ENCODE assay signal across 27 cellular contexts in the genomic region with DNA sequence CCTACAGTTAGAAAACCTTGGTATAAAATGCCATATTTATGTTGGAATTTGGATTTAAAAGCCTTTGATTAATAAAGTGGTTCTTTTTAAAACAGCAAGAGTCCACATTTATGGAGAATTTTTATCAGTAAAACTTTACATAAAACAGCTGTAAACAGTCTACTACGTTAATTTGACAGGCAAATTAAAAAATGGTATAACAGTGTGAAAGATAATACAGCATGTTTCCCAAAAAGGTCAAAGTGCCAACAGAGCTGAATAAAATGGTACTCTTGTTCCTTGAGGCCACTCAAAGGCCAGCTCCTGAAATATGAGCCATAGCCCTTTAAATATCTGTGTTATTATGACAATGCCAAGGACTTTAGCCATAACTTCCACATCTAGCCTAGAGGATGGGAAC.
"Had no signal": no experiment of that assay in that cellular context is flagged by ENCODE, and none has a peak within 500 bp of the region (broad histone marks: within the 10 kb centered on the region; RNA-seq: fewer than 3 reads in every experiment).

No MANE protein-coding gene starts in this region.

- H3K4me1 ChIP-seq: adrenal gland, ascending aorta, lower lobe of right lung, pancreas, thyroid gland, upper lobe of right lung had no signal

- H3K36me3 ChIP-seq: adrenal gland, ascending aorta, brain microvascular endothelial cell, heart right ventricle, lower lobe of right lung, pancreas, thyroid gland, upper lobe of right lung, WERI-Rb-1 had no signal

- H3K27ac ChIP-seq: adrenal gland, brain microvascular endothelial cell, dorsolateral prefrontal cortex, heart right ventricle, lower lobe of right lung, pancreas, psoas muscle, thyroid gland, upper lobe of right lung, WERI-Rb-1 had no signal

- H3K9me3 ChIP-seq: adrenal gland, ascending aorta, heart right ventricle, lower lobe of right lung, mucosa of descending colon, pancreas, psoas muscle, thyroid gland, upper lobe of right lung had no signal

- H3K4me3 ChIP-seq: adrenal gland, ascending aorta, dorsolateral prefrontal cortex, heart right ventricle, lower lobe of right lung, mucosa of descending colon, pancreas, psoas muscle, thyroid gland, upper lobe of right lung had no signal

- H3K27me3 ChIP-seq: adrenal gland, ascending aorta, brain microvascular endothelial cell, dorsolateral prefrontal cortex, heart right ventricle, pancreas, thyroid gland, upper lobe of right lung had no signal

- DNase-seq: activated CD4-positive, alpha-beta T cell treated with anti-CD3 and anti-CD28 coated beads, Interleukin-2, amount 10 ng/mL, durations not matched to agents 7 days and 5 days; activated CD4-positive, CD25-positive, alpha-beta regulatory T cell treated with anti-CD3 and anti-CD28 coated beads, Interleukin-2, amount 50 U/mL, for 72 hours; activated CD8-positive, alpha-beta memory T cell treated with anti-CD3 and anti-CD28 coated beads, Interleukin-2, amount 10 ng/mL, durations not matched to agents 7 days and 5 days; activated CD8-positive, alpha-beta T cell treated with anti-CD3 and anti-CD28 coated beads for 36 hours; activated naive CD4-positive, alpha-beta T cell; adrenal gland; brain microvascular endothelial cell; central memory CD4-positive, alpha-beta T cell; dorsolateral prefrontal cortex; effector memory CD8-positive, alpha-beta T cell; heart right ventricle; left colon; lower lobe of right lung; mesendoderm; mucosa of descending colon; naive thymus-derived CD4-positive, alpha-beta T cell; pancreas; psoas muscle; right cardiac atrium; stimulated activated CD4-positive, alpha-beta T cell treated with anti-CD3 and anti-CD28 coated beads, Interleukin-12 subunit alpha, Interleukin-12 subunit beta, amount 100 ng/mL, for 4 hours; stimulated activated CD4-positive, alpha-beta T cell treated with anti-CD3 and anti-CD28 coated beads, Interleukin-4, amount 100 ng/mL, for 4 hours; substantia nigra; T-helper 1 cell; thyroid gland; upper lobe of right lung; WERI-Rb-1 had no signal
